ENCODE assay signal across 8 cellular contexts in genomic region chr9:31870276-31870675, GRCh38.
"Had no signal": no experiment of that assay in that cellular context is flagged by ENCODE, and none has a peak within 500 bp of the region (broad histone marks: within the 10 kb centered on the region; RNA-seq: fewer than 3 reads in every experiment).

No MANE protein-coding gene starts in this region.

- H3K27ac ChIP-seq: GM23248 had no signal

- H3K9ac ChIP-seq: GM23248 had no signal

- DNase-seq: GM23248, GOT3, H7, H9, HCEC 1CT, HFFc6 had no signal

- H3K4me3 ChIP-seq: GM23248, GM23338, HAP-1 had no signal

- H3K36me3 ChIP-seq: HAP-1 had no signal

- H3K9me3 ChIP-seq: HAP-1 had no signal

- H2AFZ ChIP-seq: GM23248, GM23338 had no signal

- H3K4me2 ChIP-seq: GM23338 had no signal
